ENCODE assay signal across 1 cellular context in genomic region chr2:74658516-74658915, GRCh38.
TF ChIP-seq lines count a peak whose summit lies in the region.

No MANE protein-coding gene starts in this region.

TF ChIP-seq in IMR-90, 13 proteins besides CTCF, POLR2A, EP300 and RAD21:
- TF ChIP-seq MAFK (IDR thresholded peaks at IDR 0.05; ENCODE audit: low read depth, low read length) (peak; percentile 27; the same call in 1 of the 2 replicates), MAZ (IDR thresholded peaks at IDR 0.05; ENCODE audit: borderline replicate concordance, low read depth, low read length) (no peak)
